In the genomic region with DNA sequence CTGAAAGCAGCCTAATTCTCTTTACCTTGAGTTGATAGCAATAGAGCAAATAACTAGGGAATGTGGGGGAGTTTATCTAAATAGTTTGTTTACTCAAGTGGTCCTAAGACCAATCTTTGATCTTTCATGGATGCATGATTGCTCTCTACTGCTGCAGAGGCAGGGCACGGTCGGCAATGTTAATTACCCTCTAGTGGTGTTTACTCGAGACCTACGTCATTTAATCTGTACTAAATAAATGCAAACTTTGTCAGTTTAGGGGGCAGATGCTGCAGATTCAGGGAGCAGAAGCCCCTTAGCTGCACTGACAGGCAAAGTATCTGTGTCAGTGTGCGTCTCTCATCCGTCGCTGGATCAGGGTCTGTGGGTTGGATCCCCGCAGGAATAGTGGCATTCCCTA, we compare ENCODE assay signal across 1 cellular context.
TF ChIP-seq lines count a peak whose summit lies in the region.

No MANE protein-coding gene starts in this region.

TF ChIP-seq in HepG2, 621 proteins besides CTCF, POLR2A, EP300 and RAD21 (continued from another document and continues in another):
- TF ChIP-seq, protein P1, sequence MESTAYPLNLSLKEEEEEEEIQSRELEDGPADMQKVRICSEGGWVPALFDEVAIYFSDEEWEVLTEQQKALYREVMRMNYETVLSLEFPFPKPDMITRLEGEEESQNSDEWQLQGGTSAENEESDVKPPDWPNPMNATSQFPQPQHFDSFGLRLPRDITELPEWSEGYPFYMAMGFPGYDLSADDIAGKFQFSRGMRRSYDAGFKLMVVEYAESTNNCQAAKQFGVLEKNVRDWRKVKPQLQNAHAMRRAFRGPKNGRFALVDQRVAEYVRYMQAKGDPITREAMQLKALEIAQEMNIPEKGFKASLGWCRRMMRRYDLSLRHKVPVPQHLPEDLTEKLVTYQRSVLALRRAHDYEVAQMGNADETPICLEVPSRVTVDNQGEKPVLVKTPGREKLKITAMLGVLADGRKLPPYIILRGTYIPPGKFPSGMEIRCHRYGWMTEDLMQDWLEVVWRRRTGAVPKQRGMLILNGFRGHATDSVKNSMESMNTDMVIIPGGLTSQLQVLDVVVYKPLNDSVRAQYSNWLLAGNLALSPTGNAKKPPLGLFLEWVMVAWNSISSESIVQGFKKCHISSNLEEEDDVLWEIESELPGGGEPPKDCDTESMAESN (CRISPR knock-in tag; conservative IDR thresholded peaks at IDR 0.05), result no peak
- TF ChIP-seq CHCHD3 (CRISPR knock-in tag; IDR thresholded peaks at IDR 0.05), result no peak
- no peak for TF ChIP-seq MED8 (CRISPR knock-in tag; IDR thresholded peaks at IDR 0.05; ENCODE audit: insufficient replicate concordance)
- TF ChIP-seq ERF (CRISPR knock-in tag; IDR thresholded peaks at IDR 0.05), result 0 out of 2 replicates have a peak, but pooled peaks have one; percentile 35
- TF ChIP-seq ZNF430 (CRISPR knock-in tag; IDR thresholded peaks at IDR 0.05), result 0 out of 2 replicates have a peak, but pooled peaks have one; percentile 24
- TF ChIP-seq, protein P2, sequence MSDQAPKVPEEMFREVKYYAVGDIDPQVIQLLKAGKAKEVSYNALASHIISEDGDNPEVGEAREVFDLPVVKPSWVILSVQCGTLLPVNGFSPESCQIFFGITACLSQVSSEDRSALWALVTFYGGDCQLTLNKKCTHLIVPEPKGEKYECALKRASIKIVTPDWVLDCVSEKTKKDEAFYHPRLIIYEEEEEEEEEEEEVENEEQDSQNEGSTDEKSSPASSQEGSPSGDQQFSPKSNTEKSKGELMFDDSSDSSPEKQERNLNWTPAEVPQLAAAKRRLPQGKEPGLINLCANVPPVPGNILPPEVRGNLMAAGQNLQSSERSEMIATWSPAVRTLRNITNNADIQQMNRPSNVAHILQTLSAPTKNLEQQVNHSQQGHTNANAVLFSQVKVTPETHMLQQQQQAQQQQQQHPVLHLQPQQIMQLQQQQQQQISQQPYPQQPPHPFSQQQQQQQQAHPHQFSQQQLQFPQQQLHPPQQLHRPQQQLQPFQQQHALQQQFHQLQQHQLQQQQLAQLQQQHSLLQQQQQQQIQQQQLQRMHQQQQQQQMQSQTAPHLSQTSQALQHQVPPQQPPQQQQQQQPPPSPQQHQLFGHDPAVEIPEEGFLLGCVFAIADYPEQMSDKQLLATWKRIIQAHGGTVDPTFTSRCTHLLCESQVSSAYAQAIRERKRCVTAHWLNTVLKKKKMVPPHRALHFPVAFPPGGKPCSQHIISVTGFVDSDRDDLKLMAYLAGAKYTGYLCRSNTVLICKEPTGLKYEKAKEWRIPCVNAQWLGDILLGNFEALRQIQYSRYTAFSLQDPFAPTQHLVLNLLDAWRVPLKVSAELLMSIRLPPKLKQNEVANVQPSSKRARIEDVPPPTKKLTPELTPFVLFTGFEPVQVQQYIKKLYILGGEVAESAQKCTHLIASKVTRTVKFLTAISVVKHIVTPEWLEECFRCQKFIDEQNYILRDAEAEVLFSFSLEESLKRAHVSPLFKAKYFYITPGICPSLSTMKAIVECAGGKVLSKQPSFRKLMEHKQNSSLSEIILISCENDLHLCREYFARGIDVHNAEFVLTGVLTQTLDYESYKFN (CRISPR knock-in tag; conservative IDR thresholded peaks at IDR 0.05), result peak; percentile 76
- peak; percentile 72; the same call in 1 of the 2 replicates for TF ChIP-seq PITX1 (CRISPR knock-in tag; IDR thresholded peaks at IDR 0.05)
- no peak for TF ChIP-seq ZNF878 (CRISPR knock-in tag; IDR thresholded peaks at IDR 0.05)
- TF ChIP-seq, protein P3, sequence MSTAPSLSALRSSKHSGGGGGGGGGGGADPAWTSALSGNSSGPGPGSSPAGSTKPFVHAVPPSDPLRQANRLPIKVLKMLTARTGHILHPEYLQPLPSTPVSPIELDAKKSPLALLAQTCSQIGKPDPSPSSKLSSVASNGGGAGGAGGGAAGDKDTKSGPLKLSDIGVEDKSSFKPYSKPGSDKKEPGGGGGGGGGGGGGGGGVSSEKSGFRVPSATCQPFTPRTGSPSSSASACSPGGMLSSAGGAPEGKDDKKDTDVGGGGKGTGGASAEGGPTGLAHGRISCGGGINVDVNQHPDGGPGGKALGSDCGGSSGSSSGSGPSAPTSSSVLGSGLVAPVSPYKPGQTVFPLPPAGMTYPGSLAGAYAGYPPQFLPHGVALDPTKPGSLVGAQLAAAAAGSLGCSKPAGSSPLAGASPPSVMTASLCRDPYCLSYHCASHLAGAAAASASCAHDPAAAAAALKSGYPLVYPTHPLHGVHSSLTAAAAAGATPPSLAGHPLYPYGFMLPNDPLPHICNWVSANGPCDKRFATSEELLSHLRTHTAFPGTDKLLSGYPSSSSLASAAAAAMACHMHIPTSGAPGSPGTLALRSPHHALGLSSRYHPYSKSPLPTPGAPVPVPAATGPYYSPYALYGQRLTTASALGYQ (CRISPR knock-in tag; IDR thresholded peaks at IDR 0.05), result peak; percentile 50; the same call in 1 of the 2 replicates
- peak; percentile 93 for TF ChIP-seq MIXL1 (CRISPR knock-in tag; IDR thresholded peaks at IDR 0.05)
- TF ChIP-seq, protein P4, sequence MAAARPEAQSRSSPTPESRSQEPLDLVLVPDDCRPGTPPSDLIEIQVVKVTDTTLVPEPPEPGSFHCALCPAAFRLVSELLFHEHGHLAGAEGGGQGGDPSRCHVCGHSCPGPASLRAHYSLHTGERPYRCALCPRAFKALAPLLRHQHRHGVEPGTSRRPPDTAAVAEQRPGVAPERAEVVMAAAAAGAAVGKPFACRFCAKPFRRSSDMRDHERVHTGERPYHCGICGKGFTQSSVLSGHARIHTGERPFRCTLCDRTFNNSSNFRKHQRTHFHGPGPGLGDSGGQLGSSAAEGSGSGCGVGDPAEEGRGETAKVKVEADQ (CRISPR knock-in tag; IDR thresholded peaks at IDR 0.05; ENCODE audit: borderline replicate concordance), result no peak
- no peak for TF ChIP-seq RFXAP (CRISPR knock-in tag; IDR thresholded peaks at IDR 0.05; ENCODE audit: borderline replicate concordance)
- TF ChIP-seq DR1 (CRISPR knock-in tag; IDR thresholded peaks at IDR 0.05), result no peak
- peak; percentile 77; the same call in 1 of the 2 replicates for TF ChIP-seq DPF2 (CRISPR knock-in tag; IDR thresholded peaks at IDR 0.05; ENCODE audit: borderline replicate concordance, low read depth)
- TF ChIP-seq, protein P5, sequence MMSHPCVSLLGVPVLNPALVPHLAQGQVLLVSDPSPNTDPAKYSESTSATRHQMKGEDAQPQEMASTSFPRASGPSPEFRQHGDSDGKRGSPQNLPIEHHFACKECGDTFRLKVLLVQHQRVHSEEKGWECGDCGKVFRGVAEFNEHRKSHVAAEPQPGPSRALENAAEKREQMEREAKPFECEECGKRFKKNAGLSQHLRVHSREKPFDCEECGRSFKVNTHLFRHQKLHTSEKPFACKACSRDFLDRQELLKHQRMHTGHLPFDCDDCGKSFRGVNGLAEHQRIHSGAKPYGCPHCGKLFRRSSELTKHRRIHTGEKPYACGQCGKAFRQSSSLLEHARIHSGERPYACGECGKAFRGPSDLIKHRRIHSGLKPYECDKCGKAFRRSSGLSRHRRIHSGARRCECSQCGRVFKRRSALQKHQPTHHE (CRISPR knock-in tag; IDR thresholded peaks at IDR 0.05; ENCODE audit: borderline replicate concordance), result no peak
- TF ChIP-seq, protein P6, sequence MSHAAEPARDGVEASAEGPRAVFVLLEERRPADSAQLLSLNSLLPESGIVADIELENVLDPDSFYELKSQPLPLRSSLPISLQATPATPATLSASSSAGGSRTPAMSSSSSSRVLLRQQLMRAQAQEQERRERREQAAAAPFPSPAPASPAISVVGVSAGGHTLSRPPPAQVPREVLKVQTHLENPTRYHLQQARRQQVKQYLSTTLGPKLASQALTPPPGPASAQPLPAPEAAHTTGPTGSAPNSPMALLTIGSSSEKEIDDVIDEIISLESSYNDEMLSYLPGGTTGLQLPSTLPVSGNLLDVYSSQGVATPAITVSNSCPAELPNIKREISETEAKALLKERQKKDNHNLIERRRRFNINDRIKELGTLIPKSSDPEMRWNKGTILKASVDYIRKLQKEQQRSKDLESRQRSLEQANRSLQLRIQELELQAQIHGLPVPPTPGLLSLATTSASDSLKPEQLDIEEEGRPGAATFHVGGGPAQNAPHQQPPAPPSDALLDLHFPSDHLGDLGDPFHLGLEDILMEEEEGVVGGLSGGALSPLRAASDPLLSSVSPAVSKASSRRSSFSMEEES (CRISPR knock-in tag; IDR thresholded peaks at IDR 0.05), result 0 out of 2 replicates have a peak, but pooled peaks have one; percentile 34
- no peak for TF ChIP-seq ZNF674 (CRISPR knock-in tag; IDR thresholded peaks at IDR 0.05; ENCODE audit: low read depth)
- peak; percentile 35; the same call in 1 of the 2 replicates for TF ChIP-seq TBX2 (CRISPR knock-in tag; IDR thresholded peaks at IDR 0.05; ENCODE audit: borderline replicate concordance)
- peak; percentile 66; the same call in 1 of the 2 replicates for TF ChIP-seq ZMYM2 (CRISPR knock-in tag; IDR thresholded peaks at IDR 0.05)
- TF ChIP-seq ARNTL (CRISPR knock-in tag; IDR thresholded peaks at IDR 0.05), result no peak
- TF ChIP-seq, protein P7, sequence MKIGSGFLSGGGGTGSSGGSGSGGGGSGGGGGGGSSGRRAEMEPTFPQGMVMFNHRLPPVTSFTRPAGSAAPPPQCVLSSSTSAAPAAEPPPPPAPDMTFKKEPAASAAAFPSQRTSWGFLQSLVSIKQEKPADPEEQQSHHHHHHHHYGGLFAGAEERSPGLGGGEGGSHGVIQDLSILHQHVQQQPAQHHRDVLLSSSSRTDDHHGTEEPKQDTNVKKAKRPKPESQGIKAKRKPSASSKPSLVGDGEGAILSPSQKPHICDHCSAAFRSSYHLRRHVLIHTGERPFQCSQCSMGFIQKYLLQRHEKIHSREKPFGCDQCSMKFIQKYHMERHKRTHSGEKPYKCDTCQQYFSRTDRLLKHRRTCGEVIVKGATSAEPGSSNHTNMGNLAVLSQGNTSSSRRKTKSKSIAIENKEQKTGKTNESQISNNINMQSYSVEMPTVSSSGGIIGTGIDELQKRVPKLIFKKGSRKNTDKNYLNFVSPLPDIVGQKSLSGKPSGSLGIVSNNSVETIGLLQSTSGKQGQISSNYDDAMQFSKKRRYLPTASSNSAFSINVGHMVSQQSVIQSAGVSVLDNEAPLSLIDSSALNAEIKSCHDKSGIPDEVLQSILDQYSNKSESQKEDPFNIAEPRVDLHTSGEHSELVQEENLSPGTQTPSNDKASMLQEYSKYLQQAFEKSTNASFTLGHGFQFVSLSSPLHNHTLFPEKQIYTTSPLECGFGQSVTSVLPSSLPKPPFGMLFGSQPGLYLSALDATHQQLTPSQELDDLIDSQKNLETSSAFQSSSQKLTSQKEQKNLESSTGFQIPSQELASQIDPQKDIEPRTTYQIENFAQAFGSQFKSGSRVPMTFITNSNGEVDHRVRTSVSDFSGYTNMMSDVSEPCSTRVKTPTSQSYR (CRISPR knock-in tag; IDR thresholded peaks at IDR 0.05; ENCODE audit: borderline replicate concordance), result peak; percentile 32; the same call in 1 of the 2 replicates
- peak; percentile 82 for TF ChIP-seq FOXA3 (CRISPR knock-in tag; IDR thresholded peaks at IDR 0.05)
- TF ChIP-seq FLYWCH1 (CRISPR knock-in tag; IDR thresholded peaks at IDR 0.05), result no peak
- TF ChIP-seq, protein P8, sequence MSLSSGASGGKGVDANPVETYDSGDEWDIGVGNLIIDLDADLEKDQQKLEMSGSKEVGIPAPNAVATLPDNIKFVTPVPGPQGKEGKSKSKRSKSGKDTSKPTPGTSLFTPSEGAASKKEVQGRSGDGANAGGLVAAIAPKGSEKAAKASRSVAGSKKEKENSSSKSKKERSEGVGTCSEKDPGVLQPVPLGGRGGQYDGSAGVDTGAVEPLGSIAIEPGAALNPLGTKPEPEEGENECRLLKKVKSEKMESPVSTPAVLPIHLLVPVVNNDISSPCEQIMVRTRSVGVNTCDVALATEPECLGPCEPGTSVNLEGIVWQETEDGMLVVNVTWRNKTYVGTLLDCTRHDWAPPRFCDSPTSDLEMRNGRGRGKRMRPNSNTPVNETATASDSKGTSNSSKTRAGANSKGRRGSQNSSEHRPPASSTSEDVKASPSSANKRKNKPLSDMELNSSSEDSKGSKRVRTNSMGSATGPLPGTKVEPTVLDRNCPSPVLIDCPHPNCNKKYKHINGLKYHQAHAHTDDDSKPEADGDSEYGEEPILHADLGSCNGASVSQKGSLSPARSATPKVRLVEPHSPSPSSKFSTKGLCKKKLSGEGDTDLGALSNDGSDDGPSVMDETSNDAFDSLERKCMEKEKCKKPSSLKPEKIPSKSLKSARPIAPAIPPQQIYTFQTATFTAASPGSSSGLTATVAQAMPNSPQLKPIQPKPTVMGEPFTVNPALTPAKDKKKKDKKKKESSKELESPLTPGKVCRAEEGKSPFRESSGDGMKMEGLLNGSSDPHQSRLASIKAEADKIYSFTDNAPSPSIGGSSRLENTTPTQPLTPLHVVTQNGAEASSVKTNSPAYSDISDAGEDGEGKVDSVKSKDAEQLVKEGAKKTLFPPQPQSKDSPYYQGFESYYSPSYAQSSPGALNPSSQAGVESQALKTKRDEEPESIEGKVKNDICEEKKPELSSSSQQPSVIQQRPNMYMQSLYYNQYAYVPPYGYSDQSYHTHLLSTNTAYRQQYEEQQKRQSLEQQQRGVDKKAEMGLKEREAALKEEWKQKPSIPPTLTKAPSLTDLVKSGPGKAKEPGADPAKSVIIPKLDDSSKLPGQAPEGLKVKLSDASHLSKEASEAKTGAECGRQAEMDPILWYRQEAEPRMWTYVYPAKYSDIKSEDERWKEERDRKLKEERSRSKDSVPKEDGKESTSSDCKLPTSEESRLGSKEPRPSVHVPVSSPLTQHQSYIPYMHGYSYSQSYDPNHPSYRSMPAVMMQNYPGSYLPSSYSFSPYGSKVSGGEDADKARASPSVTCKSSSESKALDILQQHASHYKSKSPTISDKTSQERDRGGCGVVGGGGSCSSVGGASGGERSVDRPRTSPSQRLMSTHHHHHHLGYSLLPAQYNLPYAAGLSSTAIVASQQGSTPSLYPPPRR (CRISPR knock-in tag; IDR thresholded peaks at IDR 0.05; ENCODE audit: borderline replicate concordance), result peak; percentile 84
- TF ChIP-seq, protein P9, sequence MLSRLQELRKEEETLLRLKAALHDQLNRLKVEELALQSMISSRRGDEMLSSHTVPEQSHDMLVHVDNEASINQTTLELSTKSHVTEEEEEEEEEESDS (CRISPR knock-in tag; IDR thresholded peaks at IDR 0.05; ENCODE audit: borderline replicate concordance), result no peak
- no peak for TF ChIP-seq ZNF556 (CRISPR knock-in tag; IDR thresholded peaks at IDR 0.05; ENCODE audit: borderline replicate concordance)
- no peak for TF ChIP-seq BRD4 (CRISPR knock-in tag; IDR thresholded peaks at IDR 0.05)
- no peak for TF ChIP-seq NRL (CRISPR knock-in tag; IDR thresholded peaks at IDR 0.05; ENCODE audit: borderline replicate concordance)
